Comparison of ENCODE assay signal across 8 cellular contexts in the genomic region with DNA sequence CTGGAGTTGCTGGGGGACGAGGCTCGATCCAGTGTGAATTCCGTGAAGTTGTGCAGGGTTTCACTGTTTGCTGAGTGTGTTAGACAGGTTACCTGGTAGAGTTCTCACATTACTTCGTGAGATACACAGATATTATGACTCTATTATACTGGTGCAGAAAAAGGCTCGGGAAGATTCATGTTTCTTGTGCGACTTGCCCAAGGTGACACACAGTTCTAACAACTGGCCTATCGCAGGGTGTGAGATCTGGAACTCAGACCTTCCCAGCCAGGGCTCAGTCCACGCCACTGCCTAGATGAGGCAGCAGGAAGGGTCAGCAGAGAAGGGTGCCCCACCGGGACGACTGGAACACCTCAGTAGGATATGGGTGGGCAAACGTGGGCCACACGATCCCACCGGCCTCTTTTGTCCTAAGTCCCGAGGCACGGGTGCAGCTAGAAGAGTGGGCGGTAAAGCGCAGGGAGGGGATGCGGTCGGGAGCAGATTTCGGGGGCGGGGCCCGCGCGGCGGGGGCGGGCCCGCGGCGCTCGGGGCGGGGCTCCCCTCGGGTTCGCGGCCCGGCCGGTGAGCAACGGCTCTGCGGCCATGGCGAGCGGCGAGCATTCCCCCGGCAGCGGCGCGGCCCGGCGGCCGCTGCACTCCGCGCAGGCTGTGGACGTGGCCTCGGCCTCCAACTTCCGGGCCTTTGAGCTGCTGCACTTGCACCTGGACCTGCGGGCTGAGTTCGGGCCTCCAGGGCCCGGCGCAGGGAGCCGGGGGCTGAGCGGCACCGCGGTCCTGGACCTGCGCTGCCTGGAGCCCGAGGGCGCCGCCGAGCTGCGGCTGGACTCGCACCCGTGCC. TPM values are rescaled to one million over a fixed set of nuclear protein-coding genes. Genes with fewer than 3 reads are reported as not detected.
DNase-seq lines count a peak whose midpoint lies in the region; ATAC-seq and TF ChIP-seq lines count a peak whose summit lies in the region.

TSS of gene RNPEP (plus strand) at position 567 of the 841 bp plus-strand sequence. CDS start at position 586, 19 bp downstream.

- peak within 1 kb of the TSS; percentile 82 for H3K4me3 ChIP-seq in OCI-LY1 (ENCODE audit: low read depth, low read length, poor library complexity, severe bottlenecking)

- peak within 1 kb of the TSS; percentile 90 for H3K27ac ChIP-seq in C4-2B
- H3K27ac ChIP-seq in OCI-LY1 (ENCODE audit: low read depth, low read length, poor library complexity, severe bottlenecking) = no peak within 1 kb of the TSS

- peak within 1 kb of the TSS; percentile 72 for H3K9ac ChIP-seq in OCI-LY1 (ENCODE audit: low read length)

- peak; percentile 78 for ATAC-seq in GM19023 (IDR thresholded peaks at IDR 0.05; ENCODE audit: unreplicated experiment)
- peak; percentile 78 for ATAC-seq in HG03196 (IDR thresholded peaks at IDR 0.05; ENCODE audit: unreplicated experiment)
- ATAC-seq in activated T-cell treated with anti-CD3 and anti-CD28 coated beads, Interleukin-2, amount 50 U/mL, for 4 hours = peak; percentile 77 to 83
- ATAC-seq in esophagus mucosa = peak; percentile 76

- H3K79me2 ChIP-seq in OCI-LY1 (ENCODE audit: insufficient read depth, low read length) = no peaks in the 10 kb centered on the region

- peaks cover 24% of the 10 kb centered on the region for H3K4me1 Mint-ChIP-seq in activated T-cell treated with anti-CD3 and anti-CD28 coated beads, Interleukin-2, amount 50 U/mL, for 4 hours (ENCODE audit: low read depth)

- H3K27me3 Mint-ChIP-seq in activated T-cell treated with anti-CD3 and anti-CD28 coated beads, Interleukin-2, amount 50 U/mL, for 4 hours (ENCODE audit: low read depth) = no peaks in the 10 kb centered on the region

- H3K36me3 Mint-ChIP-seq in activated T-cell treated with anti-CD3 and anti-CD28 coated beads, Interleukin-2, amount 50 U/mL, for 4 hours (ENCODE audit: insufficient read depth) = peaks cover 3% of the 10 kb centered on the region

- no peaks in the 10 kb centered on the region for H3K9me3 Mint-ChIP-seq in activated T-cell treated with anti-CD3 and anti-CD28 coated beads, Interleukin-2, amount 50 U/mL, for 4 hours

- no peaks in the 10 kb centered on the region for H3K9me2 ChIP-seq in OCI-LY1 (ENCODE audit: low read depth, low read length)

- peak within 1 kb of the TSS; percentile 83 for H3K4me2 ChIP-seq in OCI-LY1 (ENCODE audit: low read length)

- TF ChIP-seq CTCF in C4-2B (conservative IDR thresholded peaks at IDR 0.05) = no peak
- TF ChIP-seq CTCF in OCI-LY1 (IDR thresholded peaks at IDR 0.05; ENCODE audit: low read length) = no peak

- no peaks in the 10 kb centered on the region for H4K20me1 ChIP-seq in OCI-LY1 (ENCODE audit: insufficient read depth, low read length)

- H3F3A ChIP-seq in OCI-LY1 (ENCODE audit: insufficient read depth, low read length) = no peaks in the 10 kb centered on the region

- no peaks in the 10 kb centered on the region for H3K36me3 ChIP-seq in OCI-LY1 (ENCODE audit: insufficient read depth, low read length)

- 0 out of 2 replicates have a peak within 1 kb of the TSS, but pooled peaks have one; percentile 71 for H2AFZ ChIP-seq in OCI-LY1 (ENCODE audit: low read length)

- no peaks in the 10 kb centered on the region; the same call in 1 of the 2 replicates for H3K27me3 ChIP-seq in OCI-LY1 (ENCODE audit: insufficient read depth, low read length)

- peak; percentile 65 for DNase-seq in activated T-cell treated with anti-CD3 and anti-CD28 coated beads, Interleukin-2, amount 50 U/mL, for 4 hours
- peak; percentile 74 for DNase-seq in myocyte (ENCODE audit: low read depth)
- DNase-seq in stimulated activated CD8-positive, alpha-beta memory T cell treated with anti-CD3 and anti-CD28 coated beads, Interleukin-7, amount 100 ng/mL, for 48 hours (ENCODE audit: extremely low read depth in 1 of 2, low read depth in 1 of 2) = peak; percentile 49 to 60

- H3K9me3 ChIP-seq in OCI-LY1 (ENCODE audit: low read length) = no peaks in the 10 kb centered on the region

- H3K4me3 Mint-ChIP-seq in activated T-cell treated with anti-CD3 and anti-CD28 coated beads, Interleukin-2, amount 50 U/mL, for 4 hours = peak within 1 kb of the TSS; percentile 98

- peaks cover 7% of the 10 kb centered on the region for H3K4me1 ChIP-seq in OCI-LY1 (ENCODE audit: insufficient read depth, low read length, severe bottlenecking)

RNA-seq across cellular contexts. Expression of gene RNPEP, which starts in this region (rescaled TPM):
- 10 to 100 TPM; 14.3 to 20.2 (median 17.5) TPM for total RNA-seq in activated T-cell treated with anti-CD3 and anti-CD28 coated beads, Interleukin-2, amount 50 U/mL, for 4 hours
- total RNA-seq in esophagus mucosa (89.6 TPM), myocyte (28.1 and 33.1 TPM in 2 replicates)
- 35.1 TPM for polyA plus RNA-seq in myocyte (2012)
